8 cellular contexts compared by ENCODE assay signal in the genomic region with DNA sequence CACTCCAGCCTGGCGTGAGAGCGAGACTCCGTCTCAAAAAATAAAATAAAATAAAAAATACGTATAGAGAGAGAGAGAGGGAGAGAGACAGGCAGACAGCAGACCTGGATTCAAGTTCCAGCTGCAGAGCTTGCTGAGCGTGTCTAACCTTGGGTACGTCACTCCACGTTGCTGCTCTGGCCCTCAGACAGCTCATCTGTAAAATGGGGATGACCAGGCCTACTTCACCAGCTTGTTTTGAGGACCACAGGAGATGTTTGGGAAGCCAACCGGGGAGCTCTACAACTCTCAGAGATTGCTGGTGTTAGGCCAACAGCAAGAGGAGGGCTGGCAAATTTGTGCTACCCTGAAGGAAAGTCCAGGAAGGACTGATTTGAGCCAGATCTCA. TPM values are rescaled to one million over a fixed set of nuclear protein-coding genes. Genes with fewer than 3 reads are reported as not detected.
A peak's percentile ranks its signal among the peaks of the same experiment; 100 is the strongest.
DNase-seq lines count a peak whose midpoint lies in the region; ATAC-seq and TF ChIP-seq lines count a peak whose summit lies in the region.

No MANE protein-coding gene starts in this region.

- in situ Hi-C loops in brain microvascular endothelial cell (cut with HindIII; ENCODE audit: low pct_ligation_motif_present, low sequenced_read_pairs) = no loop called here

- peaks cover 39% of the 10 kb centered on the region for H3K4me1 Mint-ChIP-seq in mesothelial cell of epicardium

- H3K4me3 ChIP-seq in heart right ventricle = peak overlapping the region; percentile 62 to 89 (median 80)
- peak overlapping the region; percentile 75 for H3K4me3 ChIP-seq in brain microvascular endothelial cell (ENCODE audit: low read depth, low read length)
- H3K4me3 ChIP-seq in aorta (ENCODE audit: low read length in 2 of 2) = peak overlapping the region; percentile 92 to 99

- H3K27ac Mint-ChIP-seq in mesothelial cell of epicardium = peak overlapping the region; percentile 76

- H3K36me3 ChIP-seq in heart right ventricle (no peaks in the 10 kb centered on the region), brain microvascular endothelial cell (replicated peaks) (no peaks in the 10 kb centered on the region), aorta (ENCODE audit: control insufficient read depth in 1 of 2, insufficient read depth in 2 of 2, low read length in 1 of 2) (no peaks in the 10 kb centered on the region)

- TF ChIP-seq CTCF in heart right ventricle (IDR thresholded peaks at IDR 0.05) = no peak
- TF ChIP-seq CTCF in brain microvascular endothelial cell (IDR thresholded peaks at IDR 0.05; ENCODE audit: low read depth, low read length, missing control alignments) = no peak
- no peak for TF ChIP-seq CTCF in mesothelial cell of epicardium (IDR thresholded peaks at IDR 0.05; ENCODE audit: unreplicated experiment)

- H3K27ac ChIP-seq in heart right ventricle (peak overlapping the region in 9 of 10 donors; percentile 62 to 89 (median 76)), brain microvascular endothelial cell (no peak overlapping the region), aorta (ENCODE audit: low read depth in 1 of 2, low read length in 2 of 2) (peak overlapping the region; percentile 74 to 88)

- no peaks in the 10 kb centered on the region for H3K27me3 ChIP-seq in heart right ventricle
- no peaks in the 10 kb centered on the region for H3K27me3 ChIP-seq in brain microvascular endothelial cell (replicated peaks)
- no peaks in the 10 kb centered on the region for H3K27me3 ChIP-seq in aorta (ENCODE audit: control insufficient read depth in 1 of 2, insufficient read depth in 2 of 2, low read length in 1 of 2)

- H3K36me3 Mint-ChIP-seq in mesothelial cell of epicardium = no peaks in the 10 kb centered on the region

- no peaks in the 10 kb centered on the region for H3K27me3 Mint-ChIP-seq in mesothelial cell of epicardium (ENCODE audit: low read depth)

- WGBS in heart right ventricle, 2 donors = 87 to 88% methylated on average over 8 of the region's 8 CpGs
- WGBS in aorta, 2 donors = 64 to 66% methylated on average over 8 of the region's 8 CpGs

- intact Hi-C loops in heart right ventricle (cut with DNase I) = loop anchor here in 6 of 10 donors (5.0 to 10.0 kb wide), 6 partner anchors 56 to 329 kb away; no protein-coding TSS in a partner anchor
- intact Hi-C loops in Right ventricle myocardium superior (cut with DNase I) = loop anchor here (10.0 kb wide), 1 partner anchor 149 kb away; no protein-coding TSS in a partner anchor
- intact Hi-C loops in aorta (cut with DNase I) = loop anchor here (5.0 to 10.0 kb wide), 5 partner anchors 36 to 329 kb away; no protein-coding TSS in a partner anchor

- no peaks in the 10 kb centered on the region for H3K9me3 Mint-ChIP-seq in mesothelial cell of epicardium

- DNase-seq in heart right ventricle = no peak
- DNase-seq in Right ventricle myocardium superior = no peak
- no peak for DNase-seq in brain microvascular endothelial cell
- DNase-seq in mesothelial cell of epicardium (ENCODE audit: low spot score in 2 of 2, unreplicated experiment in 2 of 2) = no peak
- DNase-seq in aorta = no peak
- DNase-seq in NCI-H2171 (lab: John Stamatoyannopoulos, UW) = no peak

- ATAC-seq in heart right ventricle (peak in 1 of 8 donors; percentile 13), Right ventricle myocardium superior (ENCODE audit: poor library complexity) (no peak), aorta (ENCODE audit: low FRiP score) (no peak), HG02885 (IDR thresholded peaks at IDR 0.05; ENCODE audit: poor library complexity, unreplicated experiment) (no peak), HG02623 (IDR thresholded peaks at IDR 0.05; ENCODE audit: unreplicated experiment) (no peak)

- H3K9me3 ChIP-seq in heart right ventricle (no peaks in the 10 kb centered on the region), aorta (ENCODE audit: control insufficient read depth, low read length) (no peaks in the 10 kb centered on the region)

- peak overlapping the region; percentile 75 for H3K4me3 Mint-ChIP-seq in mesothelial cell of epicardium

- H3K4me1 ChIP-seq in heart right ventricle = peaks cover 0 to 45% (median 16%) of the 10 kb centered on the region in 9 donors
- peaks cover 0 to 5% of the 10 kb centered on the region in 2 donors for H3K4me1 ChIP-seq in aorta (ENCODE audit: control insufficient read depth in 1 of 2, insufficient read depth in 2 of 2, low read length in 2 of 2)

RNA-seq across cellular contexts. Expression of gene TRAF5, which starts 0.5 kb away (rescaled TPM):
- 1 to 10 TPM; 1.3 to 4.6 (median 1.8) TPM for total RNA-seq in heart right ventricle
- 1 to 10 TPM; 1.9 to 5.5 TPM for polyA plus RNA-seq in heart right ventricle
- 1.5 TPM for total RNA-seq in Right ventricle myocardium superior
- 45.6 to 47.6 TPM (median 46.6 TPM) in 3 replicates for total RNA-seq in mesothelial cell of epicardium
- total RNA-seq in aorta = 10 to 100 TPM; 51.5 to 54.9 TPM
- 10 to 100 TPM in 1 of 2 donors, 1 to 10 TPM in 1; 9.0 to 59.5 TPM for polyA plus RNA-seq in aorta
